ENCODE assay signal across 1 cellular context in genomic region chr19:49590071-49590970, GRCh38.
TF ChIP-seq lines count a peak whose summit lies in the region.

No MANE protein-coding gene starts in this region.

TF ChIP-seq in HEK293, 187 proteins besides CTCF, POLR2A, EP300 and RAD21 (continued from another document and continues in another):
- TF ChIP-seq AEBP2 (tag by site-specific recombination; IDR thresholded peaks at IDR 0.05; ENCODE audit: borderline replicate concordance), result no peak
- TF ChIP-seq GLIS1 (tag by site-specific recombination; IDR thresholded peaks at IDR 0.05), result peak; percentile 23; the same call in 1 of the 2 replicates
- TF ChIP-seq ZBTB49 (tag by site-specific recombination; IDR thresholded peaks at IDR 0.05; ENCODE audit: low read depth), result no peak
- no peak for TF ChIP-seq TSHZ1 (tag by site-specific recombination; IDR thresholded peaks at IDR 0.05; ENCODE audit: borderline replicate concordance)
- no peak for TF ChIP-seq ZNF148 (tag by site-specific recombination; IDR thresholded peaks at IDR 0.05; ENCODE audit: borderline replicate concordance)
- TF ChIP-seq REPIN1 (tag by site-specific recombination; IDR thresholded peaks at IDR 0.05; ENCODE audit: low read depth), result no peak; the same call in 1 of the 2 replicates
- TF ChIP-seq ZNF292 (tag by site-specific recombination; IDR thresholded peaks at IDR 0.05; ENCODE audit: borderline replicate concordance, low read depth), result no peak
- TF ChIP-seq ZNF555 (tag by site-specific recombination; conservative IDR thresholded peaks at IDR 0.05), result no peak
- TF ChIP-seq ZBTB44 (tag by site-specific recombination; IDR thresholded peaks at IDR 0.05), result no peak
- no peak for TF ChIP-seq MYNN (tag by site-specific recombination; IDR thresholded peaks at IDR 0.05; ENCODE audit: borderline replicate concordance)
- peak; percentile 42; the same call in 1 of the 2 replicates for TF ChIP-seq ZNF692 (tag by site-specific recombination; IDR thresholded peaks at IDR 0.05)
- TF ChIP-seq PRDM2 (tag by site-specific recombination; IDR thresholded peaks at IDR 0.05; ENCODE audit: borderline replicate concordance), result no peak
- 0 out of 2 replicates have a peak, but pooled peaks have one; percentile 79 for TF ChIP-seq ZNF501 (tag by site-specific recombination; IDR thresholded peaks at IDR 0.05)
- peak; percentile 87 for TF ChIP-seq ZNF341 (tag by site-specific recombination; IDR thresholded peaks at IDR 0.05; ENCODE audit: low read depth)
- TF ChIP-seq PRDM10 (tag by site-specific recombination; IDR thresholded peaks at IDR 0.05), result peak; percentile 92
- TF ChIP-seq ZNF175 (tag by site-specific recombination; IDR thresholded peaks at IDR 0.05), result no peak
- TF ChIP-seq ZFHX2 (tag by site-specific recombination; conservative IDR thresholded peaks at IDR 0.05), result peak; percentile 20; the same call in 1 of the 2 replicates
- TF ChIP-seq ZNF580 (tag by site-specific recombination; IDR thresholded peaks at IDR 0.05), result no peak
- no peak for TF ChIP-seq ZNF548 (tag by site-specific recombination; IDR thresholded peaks at IDR 0.05)
